In genomic region chr13:31747966-31748365, GRCh38 we compare ENCODE assay signal across 33 cellular contexts. TPM values are rescaled to one million over a fixed set of nuclear protein-coding genes. Genes with fewer than 3 reads are reported as not detected.
"Had no signal": no experiment of that assay in that cellular context is flagged by ENCODE, and none has a peak within 500 bp of the region (broad histone marks: within the 10 kb centered on the region; RNA-seq: fewer than 3 reads in every experiment).

No MANE protein-coding gene starts in this region.

- H3K4me3 ChIP-seq: adrenal gland, ascending aorta, coronary artery, dorsolateral prefrontal cortex, heart right ventricle, left lung, lower lobe of right lung, right atrium auricular region, upper lobe of right lung had no signal

- H3K4me1 ChIP-seq: adrenal gland, ascending aorta, heart right ventricle, left lung, lower lobe of right lung, parathyroid adenoma, right atrium auricular region had no signal

- H3K9me3 ChIP-seq: adrenal gland, ascending aorta, heart right ventricle, left lung, lower lobe of right lung, right atrium auricular region, upper lobe of right lung had no signal

- H3K36me3 ChIP-seq: adrenal gland, ascending aorta, brain microvascular endothelial cell, heart right ventricle, left lung, lower lobe of right lung, right atrium auricular region, upper lobe of right lung had no signal

- H3K27ac ChIP-seq: adrenal gland, ascending aorta, brain microvascular endothelial cell, coronary artery, dorsolateral prefrontal cortex, heart right ventricle, left lung, lower lobe of right lung, parathyroid adenoma, right atrium auricular region, upper lobe of right lung, VCaP had no signal

- H3K27me3 ChIP-seq: adrenal gland, ascending aorta, brain microvascular endothelial cell, right atrium auricular region had no signal

- ATAC-seq: heart right ventricle; left lung; lower lobe of right lung; naive thymus-derived CD8-positive, alpha-beta T cell; stimulated activated effector memory CD8-positive, alpha-beta T cell treated with anti-CD3 and anti-CD28 coated beads, Interleukin-12 subunit alpha, Interleukin-12 subunit beta, amount 100 ng/mL, for 72 hours; upper lobe of right lung had no signal

- DNase-seq: activated CD4-positive, alpha-beta T cell treated with anti-CD3 and anti-CD28 coated beads for 4 hours; activated CD4-positive, alpha-beta T cell treated with anti-CD3 and anti-CD28 coated beads, Interleukin-2, amount 50 U/mL, for 4 hours; activated effector memory CD4-positive, alpha-beta T cell treated with Interleukin-2 at 50 U/mL for 16 hours; activated naive CD4-positive, alpha-beta T cell treated with Interleukin-2 at 50 U/mL for 16 hours; activated T-cell treated with anti-CD3 and anti-CD28 coated beads for 4 hours; adrenal gland; brain microvascular endothelial cell; dorsolateral prefrontal cortex; effector memory CD4-positive, alpha-beta T cell; erythroblast; foreskin melanocyte; heart right ventricle; left lung; lower lobe of right lung; mesenchymal stem cell; naive thymus-derived CD8-positive, alpha-beta T cell; nucleus accumbens; stimulated activated CD4-positive, alpha-beta T cell treated with anti-CD3 and anti-CD28 coated beads, Interleukin-12 subunit alpha, Interleukin-12 subunit beta, amount 100 ng/mL, for 4 hours; stimulated activated CD4-positive, alpha-beta T cell treated with anti-CD3 and anti-CD28 coated beads, Interleukin-4, amount 100 ng/mL, for 24 hours; T-helper 1 cell; upper lobe of right lung had no signal

RNA-seq across cellular contexts. Expression of gene RXFP2, which starts 8.6 kb away (rescaled TPM):
- total RNA-seq: ascending aorta; cardiac septum; fibroblast of lung; glomerular endothelial cell; heart right ventricle; kidney epithelial cell; left lung; lower lobe of right lung; naive thymus-derived CD8-positive, alpha-beta T cell; neural crest cell; pulmonary artery endothelial cell; right atrium auricular region; upper lobe of right lung had no signal
